ENCODE assay signal across 11 cellular contexts in genomic region chr2:7278984-7279383, GRCh38.
"Had no signal": no experiment of that assay in that cellular context is flagged by ENCODE, and none has a peak within 500 bp of the region (broad histone marks: within the 10 kb centered on the region; RNA-seq: fewer than 3 reads in every experiment).

No MANE protein-coding gene starts in this region.

- H3K27ac ChIP-seq: GM23248 had no signal

- DNase-seq: GM23248, GOT3, H7, H9, HCEC 1CT, HFFc6 had no signal

- H2AFZ ChIP-seq: GM23248, GM23338 had no signal

- FAIRE-seq: H1, H54 had no signal

- H3K4me3 ChIP-seq: GM23248, GM23338, HAP-1 had no signal

- ATAC-seq: GM23338, HCT116 had no signal

- H3K9me3 ChIP-seq: HAP-1 had no signal

- H3K4me2 ChIP-seq: GM23338 had no signal

- H3K4me1 ChIP-seq: HAP-1 had no signal

- H3K9ac ChIP-seq: GM23248 had no signal

- H3K36me3 ChIP-seq: HAP-1 had no signal
